Comparison of ENCODE assay signal across 1 cellular context in the genomic region with DNA sequence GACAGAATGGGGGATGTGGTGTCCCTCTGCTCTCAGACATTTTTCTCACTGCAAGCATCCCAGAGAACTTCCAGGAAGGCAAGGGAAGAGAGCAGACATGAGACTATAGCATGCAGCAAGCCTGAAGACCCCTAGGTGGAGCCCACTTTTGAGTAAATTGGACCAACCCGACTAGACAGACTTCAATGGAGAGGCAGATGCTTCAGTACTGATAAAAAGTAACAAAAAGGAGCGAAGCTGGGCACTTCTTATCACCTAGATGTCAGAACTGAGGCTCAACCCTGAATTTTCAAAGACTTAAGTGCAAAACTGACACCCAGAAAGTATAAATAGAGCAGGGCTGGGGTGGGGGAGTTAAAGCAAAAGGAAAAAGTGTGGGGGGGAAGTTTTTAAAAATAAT.
TF ChIP-seq lines count a peak whose summit lies in the region.

No MANE protein-coding gene starts in this region.

TF ChIP-seq in K562, 482 proteins besides CTCF, POLR2A, EP300 and RAD21 (continued from another document):
- TF ChIP-seq, protein P1, sequence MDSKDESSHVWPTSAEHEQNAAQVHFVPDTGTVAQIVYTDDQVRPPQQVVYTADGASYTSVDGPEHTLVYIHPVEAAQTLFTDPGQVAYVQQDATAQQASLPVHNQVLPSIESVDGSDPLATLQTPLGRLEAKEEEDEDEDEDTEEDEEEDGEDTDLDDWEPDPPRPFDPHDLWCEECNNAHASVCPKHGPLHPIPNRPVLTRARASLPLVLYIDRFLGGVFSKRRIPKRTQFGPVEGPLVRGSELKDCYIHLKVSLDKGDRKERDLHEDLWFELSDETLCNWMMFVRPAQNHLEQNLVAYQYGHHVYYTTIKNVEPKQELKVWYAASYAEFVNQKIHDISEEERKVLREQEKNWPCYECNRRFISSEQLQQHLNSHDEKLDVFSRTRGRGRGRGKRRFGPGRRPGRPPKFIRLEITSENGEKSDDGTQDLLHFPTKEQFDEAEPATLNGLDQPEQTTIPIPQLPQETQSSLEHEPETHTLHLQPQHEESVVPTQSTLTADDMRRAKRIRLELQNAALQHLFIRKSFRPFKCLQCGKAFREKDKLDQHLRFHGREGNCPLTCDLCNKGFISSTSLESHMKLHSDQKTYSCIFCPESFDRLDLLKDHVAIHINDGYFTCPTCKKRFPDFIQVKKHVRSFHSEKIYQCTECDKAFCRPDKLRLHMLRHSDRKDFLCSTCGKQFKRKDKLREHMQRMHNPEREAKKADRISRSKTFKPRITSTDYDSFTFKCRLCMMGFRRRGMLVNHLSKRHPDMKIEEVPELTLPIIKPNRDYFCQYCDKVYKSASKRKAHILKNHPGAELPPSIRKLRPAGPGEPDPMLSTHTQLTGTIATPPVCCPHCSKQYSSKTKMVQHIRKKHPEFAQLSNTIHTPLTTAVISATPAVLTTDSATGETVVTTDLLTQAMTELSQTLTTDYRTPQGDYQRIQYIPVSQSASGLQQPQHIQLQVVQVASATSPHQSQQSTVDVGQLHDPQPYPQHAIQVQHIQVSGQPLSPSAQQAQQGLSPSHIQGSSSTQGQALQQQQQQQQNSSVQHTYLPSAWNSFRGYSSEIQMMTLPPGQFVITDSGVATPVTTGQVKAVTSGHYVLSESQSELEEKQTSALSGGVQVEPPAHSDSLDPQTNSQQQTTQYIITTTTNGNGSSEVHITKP (IDR thresholded peaks at IDR 0.05; ENCODE audit: partially characterized antibody) = no peak
- TF ChIP-seq CBFA2T2 (conservative IDR thresholded peaks at IDR 0.05) (0 out of 2 replicates have a peak, but pooled peaks have one; percentile 37), ZNF511 (CRISPR knock-in tag; IDR thresholded peaks at IDR 0.05) (no peak), NCOR1 (IDR thresholded peaks at IDR 0.05) (0 out of 2 replicates have a peak, but pooled peaks have one; percentile 14), MAFG (tag; conservative IDR thresholded peaks at IDR 0.05) (no peak), MTA1 (IDR thresholded peaks at IDR 0.05; ENCODE audit: borderline replicate concordance) (no peak), SMAD4 (CRISPR knock-in tag; conservative IDR thresholded peaks at IDR 0.05) (peak; percentile 75), RFX1 (IDR thresholded peaks at IDR 0.05) (no peak), ZBTB1 (CRISPR knock-in tag; IDR thresholded peaks at IDR 0.05; ENCODE audit: borderline replicate concordance, low read depth) (no peak), NR2C1 (IDR thresholded peaks at IDR 0.05) (no peak), NR2C1 (tag; IDR thresholded peaks at IDR 0.05) (no peak), KDM4B (IDR thresholded peaks at IDR 0.05; ENCODE audit: borderline replicate concordance in 2 of 2, low read depth in 1 of 2) (no peak), STAT5B (CRISPR knock-in tag; IDR thresholded peaks at IDR 0.05) (no peak), PYGO2 (tag; IDR thresholded peaks at IDR 0.05) (no peak), DPF2 (IDR thresholded peaks at IDR 0.05) (0 out of 2 replicates have a peak, but pooled peaks have one; percentile 31), TAF7 (tag; IDR thresholded peaks at IDR 0.05) (no peak), TCF3 (CRISPR knock-in tag; IDR thresholded peaks at IDR 0.05) (peak; percentile 43; the same call in 1 of the 2 replicates), POLR3A (IDR thresholded peaks at IDR 0.05; ENCODE audit: borderline replicate concordance, extremely low read depth, insufficient read depth, insufficient read length) (no peak), SIN3A (IDR thresholded peaks at IDR 0.05; ENCODE audit: borderline replicate concordance in 2 of 2, control insufficient read depth in 1 of 2, low read depth in 2 of 2, low read length in 2 of 2) (no peak), ZNF77 (CRISPR knock-in tag; IDR thresholded peaks at IDR 0.05) (no peak), MCM3 (IDR thresholded peaks at IDR 0.05) (no peak), SRSF7 (optimal IDR thresholded peaks at IDR 0.05; ENCODE audit: low read depth, low read length) (no peak), KHSRP (IDR thresholded peaks at IDR 0.05) (no peak), TFE3 (CRISPR knock-in tag; IDR thresholded peaks at IDR 0.05) (no peak), ZFP1 (CRISPR knock-in tag; IDR thresholded peaks at IDR 0.05) (no peak)
- TF ChIP-seq, protein P2, sequence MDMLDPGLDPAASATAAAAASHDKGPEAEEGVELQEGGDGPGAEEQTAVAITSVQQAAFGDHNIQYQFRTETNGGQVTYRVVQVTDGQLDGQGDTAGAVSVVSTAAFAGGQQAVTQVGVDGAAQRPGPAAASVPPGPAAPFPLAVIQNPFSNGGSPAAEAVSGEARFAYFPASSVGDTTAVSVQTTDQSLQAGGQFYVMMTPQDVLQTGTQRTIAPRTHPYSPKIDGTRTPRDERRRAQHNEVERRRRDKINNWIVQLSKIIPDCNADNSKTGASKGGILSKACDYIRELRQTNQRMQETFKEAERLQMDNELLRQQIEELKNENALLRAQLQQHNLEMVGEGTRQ (CRISPR knock-in tag; IDR thresholded peaks at IDR 0.05) = no peak
- TF ChIP-seq, protein P3, sequence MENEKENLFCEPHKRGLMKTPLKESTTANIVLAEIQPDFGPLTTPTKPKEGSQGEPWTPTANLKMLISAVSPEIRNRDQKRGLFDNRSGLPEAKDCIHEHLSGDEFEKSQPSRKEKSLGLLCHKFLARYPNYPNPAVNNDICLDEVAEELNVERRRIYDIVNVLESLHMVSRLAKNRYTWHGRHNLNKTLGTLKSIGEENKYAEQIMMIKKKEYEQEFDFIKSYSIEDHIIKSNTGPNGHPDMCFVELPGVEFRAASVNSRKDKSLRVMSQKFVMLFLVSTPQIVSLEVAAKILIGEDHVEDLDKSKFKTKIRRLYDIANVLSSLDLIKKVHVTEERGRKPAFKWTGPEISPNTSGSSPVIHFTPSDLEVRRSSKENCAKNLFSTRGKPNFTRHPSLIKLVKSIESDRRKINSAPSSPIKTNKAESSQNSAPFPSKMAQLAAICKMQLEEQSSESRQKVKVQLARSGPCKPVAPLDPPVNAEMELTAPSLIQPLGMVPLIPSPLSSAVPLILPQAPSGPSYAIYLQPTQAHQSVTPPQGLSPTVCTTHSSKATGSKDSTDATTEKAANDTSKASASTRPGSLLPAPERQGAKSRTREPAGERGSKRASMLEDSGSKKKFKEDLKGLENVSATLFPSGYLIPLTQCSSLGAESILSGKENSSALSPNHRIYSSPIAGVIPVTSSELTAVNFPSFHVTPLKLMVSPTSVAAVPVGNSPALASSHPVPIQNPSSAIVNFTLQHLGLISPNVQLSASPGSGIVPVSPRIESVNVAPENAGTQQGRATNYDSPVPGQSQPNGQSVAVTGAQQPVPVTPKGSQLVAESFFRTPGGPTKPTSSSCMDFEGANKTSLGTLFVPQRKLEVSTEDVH (IDR thresholded peaks at IDR 0.05; ENCODE audit: low read depth, partially characterized antibody) = no peak
- TF ChIP-seq, protein P4, sequence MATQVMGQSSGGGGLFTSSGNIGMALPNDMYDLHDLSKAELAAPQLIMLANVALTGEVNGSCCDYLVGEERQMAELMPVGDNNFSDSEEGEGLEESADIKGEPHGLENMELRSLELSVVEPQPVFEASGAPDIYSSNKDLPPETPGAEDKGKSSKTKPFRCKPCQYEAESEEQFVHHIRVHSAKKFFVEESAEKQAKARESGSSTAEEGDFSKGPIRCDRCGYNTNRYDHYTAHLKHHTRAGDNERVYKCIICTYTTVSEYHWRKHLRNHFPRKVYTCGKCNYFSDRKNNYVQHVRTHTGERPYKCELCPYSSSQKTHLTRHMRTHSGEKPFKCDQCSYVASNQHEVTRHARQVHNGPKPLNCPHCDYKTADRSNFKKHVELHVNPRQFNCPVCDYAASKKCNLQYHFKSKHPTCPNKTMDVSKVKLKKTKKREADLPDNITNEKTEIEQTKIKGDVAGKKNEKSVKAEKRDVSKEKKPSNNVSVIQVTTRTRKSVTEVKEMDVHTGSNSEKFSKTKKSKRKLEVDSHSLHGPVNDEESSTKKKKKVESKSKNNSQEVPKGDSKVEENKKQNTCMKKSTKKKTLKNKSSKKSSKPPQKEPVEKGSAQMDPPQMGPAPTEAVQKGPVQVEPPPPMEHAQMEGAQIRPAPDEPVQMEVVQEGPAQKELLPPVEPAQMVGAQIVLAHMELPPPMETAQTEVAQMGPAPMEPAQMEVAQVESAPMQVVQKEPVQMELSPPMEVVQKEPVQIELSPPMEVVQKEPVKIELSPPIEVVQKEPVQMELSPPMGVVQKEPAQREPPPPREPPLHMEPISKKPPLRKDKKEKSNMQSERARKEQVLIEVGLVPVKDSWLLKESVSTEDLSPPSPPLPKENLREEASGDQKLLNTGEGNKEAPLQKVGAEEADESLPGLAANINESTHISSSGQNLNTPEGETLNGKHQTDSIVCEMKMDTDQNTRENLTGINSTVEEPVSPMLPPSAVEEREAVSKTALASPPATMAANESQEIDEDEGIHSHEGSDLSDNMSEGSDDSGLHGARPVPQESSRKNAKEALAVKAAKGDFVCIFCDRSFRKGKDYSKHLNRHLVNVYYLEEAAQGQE (CRISPR knock-in tag; IDR thresholded peaks at IDR 0.05; ENCODE audit: low read depth) = no peak
